Comparison of ENCODE assay signal across 1 cellular context in the genomic region with DNA sequence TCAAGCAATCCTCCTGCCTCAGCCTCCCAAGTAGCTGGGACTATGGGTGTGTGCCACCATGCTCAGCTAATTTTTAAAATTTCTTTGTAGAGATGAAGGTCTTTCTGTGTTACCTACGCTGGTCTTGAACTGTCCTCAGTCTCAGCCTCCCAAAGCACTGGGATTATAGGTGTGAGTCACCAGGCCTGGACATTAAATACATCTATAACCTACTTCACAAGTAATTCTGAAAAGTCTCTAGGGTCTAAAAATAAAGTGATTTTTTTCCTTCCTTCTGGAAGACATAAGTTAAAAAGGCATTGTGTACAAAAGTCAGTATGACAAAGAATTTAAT.
A peak's percentile ranks its signal among the peaks of the same experiment; 100 is the strongest.
TF ChIP-seq lines count a peak whose summit lies in the region.

No MANE protein-coding gene starts in this region.

TF ChIP-seq in HepG2, 621 proteins besides CTCF, POLR2A, EP300 and RAD21:
- TF ChIP-seq ZBTB4 (CRISPR knock-in tag; IDR thresholded peaks at IDR 0.05; ENCODE audit: borderline replicate concordance) (0 out of 2 replicates have a peak, but pooled peaks have one; percentile 56), ZNF644 (CRISPR knock-in tag; IDR thresholded peaks at IDR 0.05; ENCODE audit: low read depth) (no peak), ZNF468 (CRISPR knock-in tag; IDR thresholded peaks at IDR 0.05) (0 out of 2 replicates have a peak, but pooled peaks have one; percentile 24), ZNF543 (CRISPR knock-in tag; IDR thresholded peaks at IDR 0.05) (no peak), TBX3 (IDR thresholded peaks at IDR 0.05; ENCODE audit: borderline replicate concordance) (no peak), ZNF567 (CRISPR knock-in tag; IDR thresholded peaks at IDR 0.05; ENCODE audit: borderline replicate concordance) (0 out of 2 replicates have a peak, but pooled peaks have one; percentile 56), PAWR (CRISPR knock-in tag; IDR thresholded peaks at IDR 0.05; ENCODE audit: borderline replicate concordance) (no peak), SNAPC5 (CRISPR knock-in tag; IDR thresholded peaks at IDR 0.05; ENCODE audit: borderline replicate concordance) (no peak), PRDM10 (CRISPR knock-in tag; IDR thresholded peaks at IDR 0.05; ENCODE audit: low read depth) (no peak), ZNF713 (CRISPR knock-in tag; IDR thresholded peaks at IDR 0.05) (0 out of 2 replicates have a peak, but pooled peaks have one; percentile 51), GABPB1 (CRISPR knock-in tag; IDR thresholded peaks at IDR 0.05) (no peak), ZNF124 (CRISPR knock-in tag; IDR thresholded peaks at IDR 0.05) (no peak), THAP11 (CRISPR knock-in tag; IDR thresholded peaks at IDR 0.05) (0 out of 2 replicates have a peak, but pooled peaks have one; percentile 13), PRMT3 (CRISPR knock-in tag; IDR thresholded peaks at IDR 0.05; ENCODE audit: borderline replicate concordance, low read depth) (0 out of 2 replicates have a peak, but pooled peaks have one; percentile 18), ZNF160 (CRISPR knock-in tag; IDR thresholded peaks at IDR 0.05) (no peak), ZNF770 (CRISPR knock-in tag; IDR thresholded peaks at IDR 0.05) (peak; percentile 2), FOSL2 (CRISPR knock-in tag; IDR thresholded peaks at IDR 0.05) (peak; percentile 7; the same call in 1 of the 2 replicates), SAFB2 (CRISPR knock-in tag; IDR thresholded peaks at IDR 0.05; ENCODE audit: borderline replicate concordance, low read depth) (no peak)
TF ChIP-seq in HepG2: peak in this region for 8.
